17 cellular contexts compared by ENCODE assay signal in genomic region chr12:82474798-82475184, GRCh38.
A peak's percentile ranks its signal among the peaks of the same experiment; 100 is the strongest.
DNase-seq lines count a peak whose midpoint lies in the region; ATAC-seq lines count a peak whose summit lies in the region.
"Had no signal": no experiment of that assay in that cellular context is flagged by ENCODE, and none has a peak within 500 bp of the region (broad histone marks: within the 10 kb centered on the region; RNA-seq: fewer than 3 reads in every experiment).

No MANE protein-coding gene starts in this region.

- no peaks in the 10 kb centered on the region for H3K9me3 ChIP-seq in skeletal muscle satellite cell (replicated peaks; ENCODE audit: low read length)
- H3K9me3 ChIP-seq: thoracic aorta had no signal

- no peak overlapping the region for H3K27ac Mint-ChIP-seq in stimulated activated effector memory CD8-positive, alpha-beta T cell treated with anti-CD3 and anti-CD28 coated beads, Interleukin-12 subunit alpha, Interleukin-12 subunit beta, amount 100 ng/mL, for 72 hours

- DNase-seq in astrocyte of the hippocampus (ENCODE audit: low read depth, low spot score): peak; percentile 27
- no peak for DNase-seq in stimulated activated effector memory CD8-positive, alpha-beta T cell treated with anti-CD3 and anti-CD28 coated beads, Interleukin-12 subunit alpha, Interleukin-12 subunit beta, amount 100 ng/mL, for 72 hours (ENCODE audit: low spot score in 2 of 2)
- DNase-seq in Kasumi-1 (lab: John Stamatoyannopoulos, UW): no peak
- no peak for DNase-seq in ACHN
- DNase-seq: activated naive CD4-positive, alpha-beta T cell treated with Interleukin-2 at 50 U/mL for 16 hours; cerebellar nuclear complex; COR-L47; H7; KBM-7; NCI-H187; NCI-H82; SIG-M5 had no signal

- H3K9me3 Mint-ChIP-seq in stimulated activated effector memory CD8-positive, alpha-beta T cell treated with anti-CD3 and anti-CD28 coated beads, Interleukin-12 subunit alpha, Interleukin-12 subunit beta, amount 100 ng/mL, for 72 hours: peaks cover 4% of the 10 kb centered on the region

- no peaks in the 10 kb centered on the region for H3K4me1 Mint-ChIP-seq in stimulated activated effector memory CD8-positive, alpha-beta T cell treated with anti-CD3 and anti-CD28 coated beads, Interleukin-12 subunit alpha, Interleukin-12 subunit beta, amount 100 ng/mL, for 72 hours
- H3K4me1 Mint-ChIP-seq: neural crest cell had no signal

- H3K36me3 ChIP-seq in skeletal muscle satellite cell (ENCODE audit: insufficient read depth, low read length): no peaks in the 10 kb centered on the region

- H3K4me3 Mint-ChIP-seq in stimulated activated effector memory CD8-positive, alpha-beta T cell treated with anti-CD3 and anti-CD28 coated beads, Interleukin-12 subunit alpha, Interleukin-12 subunit beta, amount 100 ng/mL, for 72 hours: no peak overlapping the region
- H3K4me3 Mint-ChIP-seq: neural crest cell had no signal

- no peak overlapping the region for H3K4me3 ChIP-seq in skeletal muscle satellite cell (ENCODE audit: low read length)
- H3K4me3 ChIP-seq: thoracic aorta had no signal

- H3K4me2 ChIP-seq in skeletal muscle satellite cell (ENCODE audit: low read length): peak overlapping the region; percentile 26

- H3K4me1 ChIP-seq in skeletal muscle satellite cell (ENCODE audit: control insufficient read depth, insufficient read depth, low read length): peaks cover 17% of the 10 kb centered on the region

- in situ Hi-C loops in ACHN (cut with HindIII; ENCODE audit: low pct_ligation_motif_present, low pct_unique_long_range_greater_than_20kb, low sequenced_read_pairs): no loop called here

- H3K9ac ChIP-seq in skeletal muscle satellite cell (ENCODE audit: low read depth, low read length): no peak overlapping the region

- peak; percentile 12 for ATAC-seq in GM21367 (IDR thresholded peaks at IDR 0.05; ENCODE audit: unreplicated experiment)
- peak; percentile 9 for ATAC-seq in HG03025 (IDR thresholded peaks at IDR 0.05; ENCODE audit: low FRiP score, unreplicated experiment)
- no peak for ATAC-seq in stimulated activated effector memory CD8-positive, alpha-beta T cell treated with anti-CD3 and anti-CD28 coated beads, Interleukin-12 subunit alpha, Interleukin-12 subunit beta, amount 100 ng/mL, for 72 hours

- peaks cover 9% of the 10 kb centered on the region for H3K36me3 Mint-ChIP-seq in stimulated activated effector memory CD8-positive, alpha-beta T cell treated with anti-CD3 and anti-CD28 coated beads, Interleukin-12 subunit alpha, Interleukin-12 subunit beta, amount 100 ng/mL, for 72 hours

- no peaks in the 10 kb centered on the region for H3K27me3 ChIP-seq in skeletal muscle satellite cell (ENCODE audit: control insufficient read depth, insufficient read depth, low read length)
